ENCODE assay signal across 1 cellular context in the genomic region with DNA sequence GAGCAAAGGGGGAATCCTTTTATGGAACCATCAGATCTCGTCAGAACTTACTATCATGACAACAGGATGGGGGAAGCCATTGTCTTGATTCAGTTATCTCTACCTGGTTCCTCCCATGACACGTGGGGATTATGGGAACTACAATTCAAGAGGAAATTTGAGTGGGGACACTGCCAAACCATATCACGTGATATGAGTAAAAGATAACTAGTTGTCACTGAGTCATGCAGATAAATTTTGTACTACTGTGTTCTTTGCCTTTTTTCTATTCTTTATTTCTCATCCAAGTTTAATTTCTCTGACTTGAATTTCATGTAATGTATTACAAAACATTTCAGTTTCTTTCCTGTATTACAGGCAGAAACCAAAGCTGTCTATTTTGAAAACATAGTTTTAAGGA.
A peak's percentile ranks its signal among the peaks of the same experiment; 100 is the strongest.
TF ChIP-seq lines count a peak whose summit lies in the region.

No MANE protein-coding gene starts in this region.

TF ChIP-seq in HepG2, 621 proteins besides CTCF, POLR2A, EP300 and RAD21 (continued from another document):
- no peak for TF ChIP-seq ZNF30 (CRISPR knock-in tag; IDR thresholded peaks at IDR 0.05)
- no peak for TF ChIP-seq SP140L (CRISPR knock-in tag; IDR thresholded peaks at IDR 0.05; ENCODE audit: borderline replicate concordance)
- peak; percentile 82; the same call in 1 of the 2 replicates for TF ChIP-seq RAD51 (IDR thresholded peaks at IDR 0.05; ENCODE audit: borderline replicate concordance)
